In genomic region chr20:49938173-49939163, GRCh38 we compare ENCODE assay signal across 8 cellular contexts. TPM values are rescaled to one million over a fixed set of nuclear protein-coding genes. Genes with fewer than 3 reads are reported as not detected.
DNase-seq lines count a peak whose midpoint lies in the region; ATAC-seq and TF ChIP-seq lines count a peak whose summit lies in the region.

No MANE protein-coding gene starts in this region.

- peaks cover 71% of the 10 kb centered on the region for H3K79me2 ChIP-seq in DOHH2 (ENCODE audit: control insufficient read depth, low read length)

- H4K20me1 ChIP-seq in DOHH2 (ENCODE audit: control insufficient read depth, insufficient read depth, low read depth, low read length) = peaks cover 7% of the 10 kb centered on the region; the same call in 1 of the 2 replicates

- no peaks in the 10 kb centered on the region for H3K9me3 ChIP-seq in DOHH2 (ENCODE audit: control insufficient read depth, insufficient read depth, low read length)
- no peaks in the 10 kb centered on the region for H3K9me3 ChIP-seq in Panc1 (ENCODE audit: control insufficient read depth, insufficient read depth, low read depth, low read length)
- no peaks in the 10 kb centered on the region for H3K9me3 ChIP-seq in esophagus muscularis mucosa

- H3K27ac Mint-ChIP-seq in osteocyte (ENCODE audit: unreplicated experiment) = peak overlapping the region; percentile 74

- POLR2A ChIA-PET in Panc1 (lab: Charles Lee) = no interaction called here

- H3K4me3 Mint-ChIP-seq in osteocyte (ENCODE audit: unreplicated experiment) = peak overlapping the region; percentile 95

- no TSS peak for BruUV-seq in Panc1 (replicated peaks; lab: Mats Ljungman, UMichigan)

- DNase-seq in Panc1 (ENCODE audit: low read depth, low spot score) = no peak
- DNase-seq in esophagus muscularis mucosa (ENCODE audit: extremely low spot score) = no peak
- DNase-seq in osteocyte (ENCODE audit: extremely low spot score, unreplicated experiment) = no peak
- DNase-seq in SIG-M5 treated with dmso at 0.1 percent for 504 hours (lab: John Stamatoyannopoulos, UW; ENCODE audit: unreplicated experiment) = no peak
- DNase-seq in NCI-H2081 (lab: John Stamatoyannopoulos, UW) = no peak
- no peak for DNase-seq in effector CD8-positive, alpha-beta T cell (lab: John Stamatoyannopoulos, UW)

- H3K4me1 ChIP-seq in DOHH2 (ENCODE audit: control insufficient read depth, low read length) (peaks cover 36% of the 10 kb centered on the region), Panc1 (ENCODE audit: control insufficient read depth, insufficient read depth, low read length) (peaks cover 19% of the 10 kb centered on the region), esophagus muscularis mucosa (peaks cover 34 to 68% (median 59%) of the 10 kb centered on the region in 4 donors)

- intact Hi-C loops in Panc1 (cut with micrococcal nuclease; ENCODE audit: unreplicated experiment) = no loop called here
- intact Hi-C loops in esophagus muscularis mucosa (cut with DNase I) = no loop called here

- ATAC-seq in Panc1 (no peak), HG03457 (IDR thresholded peaks at IDR 0.05; ENCODE audit: unreplicated experiment) (no peak)

- H3K4me3 ChIP-seq in DOHH2 (ENCODE audit: low read length) = peak overlapping the region; percentile 89
- peak overlapping the region; percentile 97 to 98 for H3K4me3 ChIP-seq in Panc1 (ENCODE audit: low read depth in 2 of 2, low read length in 2 of 2)
- peak overlapping the region; percentile 71 to 99 (median 92) for H3K4me3 ChIP-seq in esophagus muscularis mucosa

- 49% methylated on average over 12 of the region's 12 CpGs for WGBS in esophagus muscularis mucosa

- TF ChIP-seq CTCF in DOHH2 (IDR thresholded peaks at IDR 0.05; ENCODE audit: low read depth, low read length, poor library complexity, severe bottlenecking) (no peak), Panc1 (IDR thresholded peaks at IDR 0.05) (no peak), esophagus muscularis mucosa (IDR thresholded peaks at IDR 0.05) (no peak), osteocyte (IDR thresholded peaks at IDR 0.05) (no peak)

- H3K9me3 Mint-ChIP-seq in osteocyte (ENCODE audit: unreplicated experiment) = no peaks in the 10 kb centered on the region

- TF ChIP-seq EP300 in esophagus muscularis mucosa (IDR thresholded peaks at IDR 0.05) = no peak

- no peaks in the 10 kb centered on the region for H3K9me2 ChIP-seq in DOHH2 (replicated peaks; ENCODE audit: control insufficient read depth, low read length)

- H3K27ac ChIP-seq in DOHH2 (ENCODE audit: low read depth, low read length) (no peak overlapping the region), Panc1 (ENCODE audit: low read length) (peak overlapping the region; percentile 94; the same call in 1 of the 2 replicates), esophagus muscularis mucosa (replicated peaks in 1 of 4) (peak overlapping the region; percentile 45 to 98 (median 72))

- peaks cover 14% of the 10 kb centered on the region for H3K36me3 Mint-ChIP-seq in osteocyte (ENCODE audit: unreplicated experiment)

- peak overlapping the region; percentile 91 for H3K4me2 ChIP-seq in DOHH2 (ENCODE audit: low read length)

- CTCF ChIA-PET in Panc1 (lab: Charles Lee) = no interaction called here

- peaks cover 14% of the 10 kb centered on the region for H3F3A ChIP-seq in DOHH2 (ENCODE audit: control insufficient read depth, insufficient read depth)

- H3K27me3 ChIP-seq in DOHH2 (ENCODE audit: control insufficient read depth, low read length) (no peaks in the 10 kb centered on the region), Panc1 (ENCODE audit: control insufficient read depth, insufficient read depth, low read length) (no peaks in the 10 kb centered on the region), esophagus muscularis mucosa (no peaks in the 10 kb centered on the region)

- H3K36me3 ChIP-seq in DOHH2 (ENCODE audit: control insufficient read depth, low read length) (peaks cover 46% of the 10 kb centered on the region), Panc1 (ENCODE audit: control insufficient read depth, insufficient read depth, low read length) (peaks cover 5% of the 10 kb centered on the region; the same call in 1 of the 2 replicates), esophagus muscularis mucosa (peaks cover 0 to 39% (median 28%) of the 10 kb centered on the region in 4 donors)

- in situ Hi-C loops in Panc1 (cut with HindIII; ENCODE audit: low pct_unique_long_range_greater_than_20kb, low sequenced_read_pairs) = no loop called here

- H3K27me3 Mint-ChIP-seq in osteocyte (ENCODE audit: unreplicated experiment) = no peaks in the 10 kb centered on the region

- H3K4me1 Mint-ChIP-seq in osteocyte (ENCODE audit: unreplicated experiment) = peaks cover 37% of the 10 kb centered on the region

- TF ChIP-seq POLR2A in esophagus muscularis mucosa (IDR thresholded peaks at IDR 0.05; ENCODE audit: low read depth) = no peak

RNA-seq across cellular contexts. Expression of gene RNF114, which starts 2.3 kb away (rescaled TPM):
- total RNA-seq in Panc1 (2021; ENCODE audit: unreplicated experiment) = 70.0 TPM
- polyA plus RNA-seq in Panc1 (2012; ENCODE audit: insufficient read length) = 71.9 TPM
- 100 to 1,000 TPM in 1 of 4 donors, 10 to 100 TPM in 3; 65.2 to 142 (median 78.1) TPM for total RNA-seq in esophagus muscularis mucosa
- total RNA-seq in osteocyte = 64.9 and 65.1 TPM in 2 replicates

RNA-seq across cellular contexts. Expression of gene SPATA2, which starts 23.1 kb away (rescaled TPM):
- total RNA-seq in Panc1 (2021; ENCODE audit: unreplicated experiment) (8.3 TPM), esophagus muscularis mucosa (1 to 10 TPM; 4.0 to 6.7 (median 5.5) TPM), osteocyte (6.6 and 7.1 TPM in 2 replicates)
- polyA plus RNA-seq in Panc1 (2012; ENCODE audit: insufficient read length) = 8.6 TPM

RNA-seq across cellular contexts. Expression of gene SNAI1, which starts 44.3 kb away (rescaled TPM):
- 8.8 TPM for total RNA-seq in Panc1 (2021; ENCODE audit: unreplicated experiment)
- polyA plus RNA-seq in Panc1 (2012; ENCODE audit: insufficient read length) = 9.4 TPM
- total RNA-seq in esophagus muscularis mucosa = 1 to 10 TPM in 3 of 4 donors, under 1 TPM in 1; 0.83 to 5.3 (median 3.0) TPM
- total RNA-seq in osteocyte = 13.0 and 13.4 TPM in 2 replicates
